In the genomic region with DNA sequence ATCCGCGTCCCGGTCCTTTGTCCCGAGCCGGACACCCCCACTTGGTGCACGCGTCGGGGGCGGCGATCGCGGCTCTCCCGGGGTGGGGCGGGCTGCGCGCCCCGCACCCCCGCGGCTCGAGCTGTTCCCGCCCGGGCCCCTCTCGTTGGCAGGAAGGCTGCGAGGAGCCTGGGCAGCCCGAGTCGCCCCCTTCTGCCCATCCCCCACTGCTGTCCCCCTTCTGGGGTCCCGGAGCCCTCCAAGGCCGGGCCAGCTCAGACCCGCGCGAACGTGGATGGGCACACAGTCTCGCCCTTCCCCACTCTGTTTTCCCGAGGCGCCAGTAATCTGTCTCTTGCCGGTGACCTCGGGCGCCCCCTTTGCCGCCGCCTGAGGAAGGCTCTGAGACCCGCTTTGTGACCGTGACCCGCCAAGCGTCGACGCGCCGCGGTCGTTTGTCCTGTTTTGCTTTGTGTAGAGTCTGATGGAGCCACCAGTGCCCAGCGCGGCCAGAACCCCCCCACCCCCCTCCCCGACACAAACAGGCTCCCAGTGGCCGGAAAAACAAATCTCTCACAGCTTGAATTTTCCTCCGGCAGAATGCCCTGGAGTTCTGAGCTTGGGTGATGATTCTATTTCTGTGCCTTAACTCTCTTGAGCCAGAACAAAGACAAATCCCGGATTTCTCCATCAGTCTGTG, we compare ENCODE assay signal across 9 cellular contexts. TPM values are rescaled to one million over a fixed set of nuclear protein-coding genes. Genes with fewer than 3 reads are reported as not detected.
DNase-seq lines count a peak whose midpoint lies in the region; ATAC-seq and TF ChIP-seq lines count a peak whose summit lies in the region.
"Had no signal": no experiment of that assay in that cellular context is flagged by ENCODE, and none has a peak within 500 bp of the region (broad histone marks: within the 10 kb centered on the region; RNA-seq: fewer than 3 reads in every experiment).

No MANE protein-coding gene starts in this region.

- peak overlapping the region; percentile 90 to 96 (median 91) for H3K4me3 Mint-ChIP-seq in brain

- H3K27me3 Mint-ChIP-seq in brain, result peaks cover 6% of the 10 kb centered on the region

- H3K36me3 Mint-ChIP-seq in brain, result peaks cover 41% of the 10 kb centered on the region

- H3K9me3 Mint-ChIP-seq in brain, result peaks cover 0 to 12% (median 2%) of the 10 kb centered on the region in 5 experiments

- peaks cover 7% of the 10 kb centered on the region for H3F3A ChIP-seq in smooth muscle cell (ENCODE audit: low read depth)

- DNase-seq in NCI-H526 (lab: John Stamatoyannopoulos, UW) (peak; percentile 10 to 64), NCI-H526 treated with DMSO at 0.1 percent for 48 hours (lab: John Stamatoyannopoulos, UW) (no peak), NCI-H345 treated with DMSO at 0.1 percent for 48 hours (lab: John Stamatoyannopoulos, UW; ENCODE audit: unreplicated experiment) (peak; percentile 19), iris pigment epithelial cell (ENCODE audit: low read depth) (peak; percentile 25), smooth muscle cell (lab: John Stamatoyannopoulos, UW; ENCODE audit: unreplicated experiment) (peak; percentile 18), H4 (ENCODE audit: low spot score) (no peak)
- DNase-seq: DND-41 had no signal

- peaks cover 35% of the 10 kb centered on the region for H3K79me2 ChIP-seq in smooth muscle cell (ENCODE audit: low read depth)

- H3K4me2 ChIP-seq in smooth muscle cell, result peak overlapping the region; percentile 97

- 2% methylated on average over 33 of the region's 56 CpGs for WGBS in smooth muscle cell (ENCODE audit: low lambda C conversion rate)

- peak overlapping the region; percentile 85 to 98 (median 96) for H3K27ac Mint-ChIP-seq in brain

- peak overlapping the region; percentile 39 for H2AFZ ChIP-seq in smooth muscle cell (ENCODE audit: low read depth)

- H3K4me1 ChIP-seq in smooth muscle cell (ENCODE audit: low read depth), result peaks cover 10% of the 10 kb centered on the region

- H3K36me3 ChIP-seq in smooth muscle cell (ENCODE audit: low read depth), result no peaks in the 10 kb centered on the region

- no peaks in the 10 kb centered on the region for H3K9me3 ChIP-seq in smooth muscle cell (replicated peaks; ENCODE audit: low read depth)

- H3K27ac ChIP-seq in smooth muscle cell (ENCODE audit: low read depth), result peak overlapping the region; percentile 81

- peak overlapping the region; percentile 87 for H3K4me3 ChIP-seq in smooth muscle cell

- peak overlapping the region; percentile 91 for H3K9ac ChIP-seq in smooth muscle cell (ENCODE audit: low read depth)

- ATAC-seq in GM21825 (IDR thresholded peaks at IDR 0.05; ENCODE audit: unreplicated experiment), result no peak

- peak; percentile 28 to 53 for TF ChIP-seq CTCF in brain (conservative IDR thresholded peaks at IDR 0.05)
- TF ChIP-seq CTCF in smooth muscle cell (IDR thresholded peaks at IDR 0.05; ENCODE audit: borderline replicate concordance, insufficient read depth, poor library complexity, severe bottlenecking), result peak; percentile 25

- peaks cover 51% of the 10 kb centered on the region for H3K4me1 Mint-ChIP-seq in brain

- no peaks in the 10 kb centered on the region for H3K27me3 ChIP-seq in smooth muscle cell (ENCODE audit: low read depth)

- H4K20me1 ChIP-seq in smooth muscle cell (ENCODE audit: low read depth), result peaks cover 46% of the 10 kb centered on the region

RNA-seq across cellular contexts. Expression of a gene that starts 0.6 kb away (rescaled TPM):
- polyA plus RNA-seq in brain (ENCODE audit: insufficient read depth, low read depth, low replicate concordance) (69.2 TPM), smooth muscle cell (23.9 and 38.0 TPM in 2 replicates)
- total RNA-seq in smooth muscle cell, result 35.5 and 36.3 TPM in 2 replicates
- 7.4 and 9.4 TPM in 2 replicates for total RNA-seq in H4 (2014; rRNA removed; shearing (Covaris generic))

Comparison
In these comparisons a context has a peak if more than half of its experiments do, and no peak if none do; other contexts are left out.
1. DNase-seq: peak in NCI-H526 (2 of 2), NCI-H345 treated with DMSO at 0.1 percent for 48 hours (single experiment), iris pigment epithelial cell (single experiment) and smooth muscle cell (single experiment); none in NCI-H526 treated with DMSO at 0.1 percent for 48 hours (single experiment) and H4 (single experiment).